In genomic region chr6:149942461-149942829, GRCh38 we compare ENCODE assay signal across 9 cellular contexts. TPM values are rescaled to one million over a fixed set of nuclear protein-coding genes. Genes with fewer than 3 reads are reported as not detected.
DNase-seq lines count a peak whose midpoint lies in the region; ATAC-seq, FAIRE-seq and TF ChIP-seq lines count a peak whose summit lies in the region.
"Had no signal": no experiment of that assay in that cellular context is flagged by ENCODE, and none has a peak within 500 bp of the region (broad histone marks: within the 10 kb centered on the region; RNA-seq: fewer than 3 reads in every experiment).

No MANE protein-coding gene starts in this region.

- H3K9ac ChIP-seq in skeletal muscle satellite cell (ENCODE audit: low read depth, low read length): peak overlapping the region; percentile 87

- H3K27me3 ChIP-seq in skeletal muscle satellite cell (ENCODE audit: control insufficient read depth, insufficient read depth, low read length): peaks cover 20% of the 10 kb centered on the region
- H3K27me3 ChIP-seq in small intestine (ENCODE audit: control insufficient read depth in 2 of 2, insufficient read depth in 2 of 2, low read length in 2 of 2): peaks cover 0 to 32% of the 10 kb centered on the region in 2 donors

- 19 to 20% (median 19%) methylated on average over 8 to 13 of the region's 13 CpGs for WGBS in small intestine, 3 donors

- TF ChIP-seq CTCF in HFF-Myc (IDR thresholded peaks at IDR 0.05; ENCODE audit: low read depth, low read length, missing control alignments) (no peak), WTC11 (IDR thresholded peaks at IDR 0.05) (no peak), glutamatergic neuron (IDR thresholded peaks at IDR 0.05; ENCODE audit: partially characterized antibody, unreplicated experiment) (no peak)

- H3K27ac ChIP-seq in small intestine (ENCODE audit: low read depth in 1 of 2, low read length in 1 of 2): no peak overlapping the region

- 0 out of 2 replicates have a peak, but pooled peaks cover 4% of the 10 kb centered on the region for H3K36me3 Mint-ChIP-seq in WTC11
- no peaks in the 10 kb centered on the region for H3K36me3 Mint-ChIP-seq in glutamatergic neuron (ENCODE audit: unreplicated experiment)

- peaks cover 93% of the 10 kb centered on the region for H3K27me3 Mint-ChIP-seq in WTC11 (ENCODE audit: low read depth)
- peaks cover 30% of the 10 kb centered on the region for H3K27me3 Mint-ChIP-seq in glutamatergic neuron (ENCODE audit: unreplicated experiment)

- FAIRE-seq in small intestine (lab: Jason Lieb, UNC): no peak

- H3K9me3 Mint-ChIP-seq in WTC11 (no peaks in the 10 kb centered on the region), glutamatergic neuron (ENCODE audit: unreplicated experiment) (no peaks in the 10 kb centered on the region)

- H3K36me3 ChIP-seq in skeletal muscle satellite cell (ENCODE audit: insufficient read depth, low read length) (no peaks in the 10 kb centered on the region), small intestine (ENCODE audit: control insufficient read depth in 2 of 2, insufficient read depth in 2 of 2, low read length in 2 of 2) (no peaks in the 10 kb centered on the region)

- POLR2A ChIA-PET in WTC11 (lab: Charles Lee): no interaction called here

- CTCF ChIA-PET in WTC11 (lab: Charles Lee): no interaction called here

- ATAC-seq in WTC11 (peak; percentile 2), GM18858 (IDR thresholded peaks at IDR 0.05; ENCODE audit: unreplicated experiment) (no peak)

- H3K4me3 ChIP-seq in HFF-Myc (replicated peaks; ENCODE audit: low read depth, low read length) (peak overlapping the region; percentile 58), skeletal muscle satellite cell (ENCODE audit: low read length) (peak overlapping the region; percentile 95), small intestine (ENCODE audit: low read depth in 1 of 2, low read length in 2 of 2) (peak overlapping the region in 1 of 2 donors; percentile 51)

- no peak overlapping the region for H3K27ac Mint-ChIP-seq in WTC11
- no peak overlapping the region for H3K27ac Mint-ChIP-seq in glutamatergic neuron (ENCODE audit: unreplicated experiment)

- H3K4me2 ChIP-seq in skeletal muscle satellite cell (ENCODE audit: low read length): peak overlapping the region; percentile 96

- H3K9me3 ChIP-seq in skeletal muscle satellite cell (replicated peaks; ENCODE audit: low read length) (no peaks in the 10 kb centered on the region), small intestine (ENCODE audit: control insufficient read depth, low read depth) (no peaks in the 10 kb centered on the region)

- H3K4me3 Mint-ChIP-seq in WTC11 (peak overlapping the region; percentile 86), glutamatergic neuron (ENCODE audit: unreplicated experiment) (peak overlapping the region; percentile 93)

- DNase-seq in HFF-Myc (ENCODE audit: extremely low read depth, low read depth) (no peak), WTC11 (ENCODE audit: low spot score) (no peak), glutamatergic neuron (peak; percentile 39), small intestine (no peak), NCI-H2171 treated with DMSO at 0.1 percent for 48 hours (lab: John Stamatoyannopoulos, UW) (no peak), NK-92 (lab: John Stamatoyannopoulos, UW; ENCODE audit: unreplicated experiment) (no peak)

- peaks cover 9% of the 10 kb centered on the region for H3K4me1 ChIP-seq in skeletal muscle satellite cell (ENCODE audit: control insufficient read depth, insufficient read depth, low read length)
- H3K4me1 ChIP-seq in small intestine (ENCODE audit: control insufficient read depth in 2 of 2, insufficient read depth in 1 of 2, low read depth in 1 of 2, low read length in 1 of 2): peaks cover 0 to 11% of the 10 kb centered on the region in 2 donors

- H3K4me1 Mint-ChIP-seq in WTC11: peaks cover 11% of the 10 kb centered on the region
- H3K4me1 Mint-ChIP-seq in glutamatergic neuron (ENCODE audit: low read depth, unreplicated experiment): peaks cover 3% of the 10 kb centered on the region

TF ChIP-seq in WTC11, 78 proteins besides CTCF, POLR2A, EP300 and RAD21:
- TF ChIP-seq ZBTB43 (CRISPR knock-in tag; IDR thresholded peaks at IDR 0.05) (no peak), TEAD1 (CRISPR knock-in tag; IDR thresholded peaks at IDR 0.05) (no peak), FOXP1 (CRISPR knock-in tag; IDR thresholded peaks at IDR 0.05; ENCODE audit: borderline replicate concordance) (no peak), CDX4 (CRISPR knock-in tag; IDR thresholded peaks at IDR 0.05; ENCODE audit: borderline replicate concordance) (no peak)

RNA-seq across cellular contexts. Expression of gene ULBP2, which starts 0.6 kb away (rescaled TPM):
- total RNA-seq in WTC11 (2021) (0.13 to 0.23 TPM in 2 of 3 replicates, not detected in the other), glutamatergic neuron (ENCODE audit: unreplicated experiment) (5.4 TPM)
- 2.0 and 6.3 TPM in 2 replicates for total RNA-seq in skeletal muscle satellite cell (2012; rRNA removed)
- under 1 TPM in 1 of 3 donors, not detected in 2; 0.30 TPM for polyA plus RNA-seq in small intestine

RNA-seq across cellular contexts. Expression of gene RAET1G, which starts 19.5 kb away (rescaled TPM):
- total RNA-seq in WTC11 (2021) (not detected in 3 replicates), glutamatergic neuron (ENCODE audit: unreplicated experiment) (not detected)
- total RNA-seq in skeletal muscle satellite cell (2012; rRNA removed): 0.22 and 1.0 TPM in 2 replicates
- under 1 TPM in 1 of 3 donors, not detected in 2; 0.27 TPM for polyA plus RNA-seq in small intestine

RNA-seq across cellular contexts. Expression of gene ULBP1, which starts 21.3 kb away (rescaled TPM):
- total RNA-seq in WTC11 (2021) (0.64 to 0.81 TPM (median 0.64 TPM) in 3 replicates), glutamatergic neuron (ENCODE audit: unreplicated experiment) (9.3 TPM)
- 0.66 and 1.3 TPM in 2 replicates for total RNA-seq in skeletal muscle satellite cell (2012; rRNA removed)
- under 1 TPM in 1 of 3 donors, not detected in 2; 0.36 TPM for polyA plus RNA-seq in small intestine

RNA-seq across cellular contexts. Expression of gene RAET1E, which starts 44.5 kb away (rescaled TPM):
- total RNA-seq in WTC11 (2021) (not detected in 3 replicates), glutamatergic neuron (ENCODE audit: unreplicated experiment) (not detected)
- total RNA-seq in skeletal muscle satellite cell (2012; rRNA removed): 1.1 and 3.5 TPM in 2 replicates
- polyA plus RNA-seq in small intestine: under 1 TPM in 1 of 3 donors, not detected in 2; 0.13 TPM
- total RNA-seq: temporal lobe had no signal
